Comparison of ENCODE assay signal across 9 cellular contexts in genomic region chr20:33147299-33147698, GRCh38. TPM values are rescaled to one million over a fixed set of nuclear protein-coding genes. Genes with fewer than 3 reads are reported as not detected.
"Had no signal": no experiment of that assay in that cellular context is flagged by ENCODE, and none has a peak within 500 bp of the region (broad histone marks: within the 10 kb centered on the region; RNA-seq: fewer than 3 reads in every experiment).

No MANE protein-coding gene starts in this region.

- FAIRE-seq: HTR-8/SVneo had no signal

- H3K4me2 ChIP-seq: KMS-11 had no signal

- H3K27ac ChIP-seq: HL-60, KMS-11 had no signal

- DNase-seq: IMR-90, KBM-7, KG1 had no signal

- H3K9me3 Mint-ChIP-seq: IgD-negative memory B cell had no signal

- H3K4me1 Mint-ChIP-seq: IgD-negative memory B cell had no signal

- H3K27ac Mint-ChIP-seq: IgD-negative memory B cell had no signal

- H3K4me3 Mint-ChIP-seq: IgD-negative memory B cell had no signal

- H3K9ac ChIP-seq: KMS-11 had no signal

RNA-seq across cellular contexts. Expression of gene BPIFA2, which starts 20.7 kb away (rescaled TPM):
- total RNA-seq: HT-29, HT1080, IMR-90 had no signal
- polyA plus RNA-seq: IgD-negative memory B cell, IMR-90 had no signal
